ENCODE assay signal across 23 cellular contexts in genomic region chr17:48202945-48203344, GRCh38.
"Had no signal": no experiment of that assay in that cellular context is flagged by ENCODE, and none has a peak within 500 bp of the region (broad histone marks: within the 10 kb centered on the region; RNA-seq: fewer than 3 reads in every experiment).

No MANE protein-coding gene starts in this region.

- H3K9me3 ChIP-seq: left ventricle myocardium inferior, neutrophil, ovary, prostate gland, right atrium auricular region, thyroid gland had no signal

- FAIRE-seq: kidney had no signal

- H3K27me3 Mint-ChIP-seq: activated CD4-positive, alpha-beta memory T cell treated with anti-CD3 and anti-CD28 coated beads for 36 hours; stimulated activated naive CD8-positive, alpha-beta T cell treated with anti-CD3 and anti-CD28 coated beads, Interleukin-15, Interleukin-2, amounts not matched to agents 100 ng/mL and 50 ng/mL, for 24 hours had no signal

- H3K27ac ChIP-seq: foreskin keratinocyte, left ventricle myocardium inferior, neutrophil, ovary, prostate gland, right atrium auricular region, thyroid gland had no signal

- H3K36me3 Mint-ChIP-seq: activated CD4-positive, alpha-beta memory T cell treated with anti-CD3 and anti-CD28 coated beads for 36 hours; activated naive CD4-positive, alpha-beta T cell treated with anti-CD3 and anti-CD28 coated beads, Interleukin-2, amount 50 U/mL, for 72 hours; brain; mesothelial cell of epicardium; natural killer cell had no signal

- DNase-seq: activated CD4-positive, alpha-beta memory T cell treated with anti-CD3 and anti-CD28 coated beads for 36 hours; activated CD4-positive, alpha-beta T cell treated with anti-CD3 and anti-CD28 coated beads for 48 hours; activated gamma-delta T cell treated with Interleukin-2 at 50 U/mL for 16 hours; aorta; dermis blood vessel endothelial cell; effector CD8-positive, alpha-beta T cell; foreskin keratinocyte; kidney; left ventricle myocardium inferior; natural killer cell; ovary; stimulated activated CD4-positive, alpha-beta T cell treated with anti-CD3 and anti-CD28 coated beads, Interleukin-12 subunit alpha, Interleukin-12 subunit beta, amount 100 ng/mL, for 4 hours; stimulated activated CD4-positive, alpha-beta T cell treated with anti-CD3 and anti-CD28 coated beads, Interleukin-4, amount 100 ng/mL, for 4 hours; substantia nigra; thyroid gland had no signal

- H3K36me3 ChIP-seq: left ventricle myocardium inferior, neutrophil, ovary, prostate gland, right atrium auricular region, thyroid gland had no signal

- H3K9me3 Mint-ChIP-seq: activated CD4-positive, alpha-beta memory T cell treated with anti-CD3 and anti-CD28 coated beads for 36 hours; activated naive CD4-positive, alpha-beta T cell treated with anti-CD3 and anti-CD28 coated beads, Interleukin-2, amount 50 U/mL, for 72 hours; brain; mesothelial cell of epicardium; natural killer cell; stimulated activated naive CD8-positive, alpha-beta T cell treated with anti-CD3 and anti-CD28 coated beads, Interleukin-15, Interleukin-2, amounts not matched to agents 100 ng/mL and 50 ng/mL, for 24 hours; T-helper 1 cell treated with Interleukin-12 subunit alpha and Interleukin-12 subunit beta and Interleukin-4 antibody, amounts not matched to agents 30 μg/mL and 1 μg/mL, for 36 hours had no signal

- H3K4me3 ChIP-seq: left ventricle myocardium inferior, ovary, prostate gland, right atrium auricular region, thyroid gland had no signal

- H3K27ac Mint-ChIP-seq: activated CD4-positive, alpha-beta memory T cell treated with anti-CD3 and anti-CD28 coated beads for 36 hours; activated naive CD4-positive, alpha-beta T cell treated with anti-CD3 and anti-CD28 coated beads, Interleukin-2, amount 50 U/mL, for 72 hours; mesothelial cell of epicardium; stimulated activated naive CD8-positive, alpha-beta T cell treated with anti-CD3 and anti-CD28 coated beads, Interleukin-15, Interleukin-2, amounts not matched to agents 100 ng/mL and 50 ng/mL, for 24 hours; T-helper 1 cell treated with Interleukin-12 subunit alpha and Interleukin-12 subunit beta and Interleukin-4 antibody, amounts not matched to agents 30 μg/mL and 1 μg/mL, for 36 hours had no signal

- H3K4me3 Mint-ChIP-seq: activated CD4-positive, alpha-beta memory T cell treated with anti-CD3 and anti-CD28 coated beads for 36 hours; brain; mesothelial cell of epicardium; natural killer cell; stimulated activated naive CD8-positive, alpha-beta T cell treated with anti-CD3 and anti-CD28 coated beads, Interleukin-15, Interleukin-2, amounts not matched to agents 100 ng/mL and 50 ng/mL, for 24 hours; T-helper 1 cell treated with Interleukin-12 subunit alpha and Interleukin-12 subunit beta and Interleukin-4 antibody, amounts not matched to agents 30 μg/mL and 1 μg/mL, for 36 hours had no signal

- H3K4me1 ChIP-seq: foreskin keratinocyte, prostate gland, right atrium auricular region, thyroid gland had no signal

- ATAC-seq: activated naive CD4-positive, alpha-beta T cell treated with anti-CD3 and anti-CD28 coated beads, Interleukin-2, amount 50 U/mL, for 72 hours; foreskin keratinocyte; natural killer cell had no signal

- H3K27me3 ChIP-seq: ovary, right atrium auricular region, thyroid gland had no signal
